ENCODE assay signal across 1 cellular context in the genomic region with DNA sequence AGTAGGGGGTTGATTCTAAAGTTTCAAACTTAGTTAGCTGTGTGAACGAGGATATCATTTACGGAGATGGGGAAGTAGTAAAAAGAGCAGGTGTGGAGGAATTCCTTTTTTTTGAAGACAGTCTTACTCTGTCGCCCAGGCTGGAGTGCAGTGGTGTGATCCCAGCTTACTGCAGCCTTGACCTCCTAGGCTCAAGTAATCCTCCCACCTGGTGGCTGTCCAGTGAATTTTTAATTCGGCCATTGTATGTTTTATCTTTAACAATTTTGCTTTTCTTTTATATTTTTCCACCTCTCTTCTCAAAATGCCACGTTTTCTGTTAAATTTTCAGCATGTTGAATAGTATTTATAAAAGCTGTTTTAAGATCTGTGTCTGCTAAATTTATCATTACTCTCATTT.
TF ChIP-seq lines count a peak whose summit lies in the region.

No MANE protein-coding gene starts in this region.

TF ChIP-seq in GM23338, 12 proteins besides CTCF, POLR2A, EP300 and RAD21:
- TF ChIP-seq POLR2AphosphoS5 (IDR thresholded peaks at IDR 0.05; ENCODE audit: low read depth) (no peak), EZH2 (IDR thresholded peaks at IDR 0.05; ENCODE audit: low read depth, unreplicated experiment) (no peak), NANOG (IDR thresholded peaks at IDR 0.05; ENCODE audit: borderline replicate concordance) (no peak), EZH2phosphoT487 (IDR thresholded peaks at IDR 0.05; ENCODE audit: unreplicated experiment) (no peak), JUNB (IDR thresholded peaks at IDR 0.05; ENCODE audit: unreplicated experiment) (no peak), REST (IDR thresholded peaks at IDR 0.05; ENCODE audit: unreplicated experiment) (no peak), ZNF331 (CRISPR knock-in tag; IDR thresholded peaks at IDR 0.05; ENCODE audit: low read depth) (no peak), STAT1 (IDR thresholded peaks at IDR 0.05; ENCODE audit: unreplicated experiment) (no peak), ZNF114 (CRISPR knock-in tag; IDR thresholded peaks at IDR 0.05) (no peak), CREB1 (CRISPR knock-in tag; IDR thresholded peaks at IDR 0.05; ENCODE audit: low read depth) (no peak)
- TF ChIP-seq, protein P1, sequence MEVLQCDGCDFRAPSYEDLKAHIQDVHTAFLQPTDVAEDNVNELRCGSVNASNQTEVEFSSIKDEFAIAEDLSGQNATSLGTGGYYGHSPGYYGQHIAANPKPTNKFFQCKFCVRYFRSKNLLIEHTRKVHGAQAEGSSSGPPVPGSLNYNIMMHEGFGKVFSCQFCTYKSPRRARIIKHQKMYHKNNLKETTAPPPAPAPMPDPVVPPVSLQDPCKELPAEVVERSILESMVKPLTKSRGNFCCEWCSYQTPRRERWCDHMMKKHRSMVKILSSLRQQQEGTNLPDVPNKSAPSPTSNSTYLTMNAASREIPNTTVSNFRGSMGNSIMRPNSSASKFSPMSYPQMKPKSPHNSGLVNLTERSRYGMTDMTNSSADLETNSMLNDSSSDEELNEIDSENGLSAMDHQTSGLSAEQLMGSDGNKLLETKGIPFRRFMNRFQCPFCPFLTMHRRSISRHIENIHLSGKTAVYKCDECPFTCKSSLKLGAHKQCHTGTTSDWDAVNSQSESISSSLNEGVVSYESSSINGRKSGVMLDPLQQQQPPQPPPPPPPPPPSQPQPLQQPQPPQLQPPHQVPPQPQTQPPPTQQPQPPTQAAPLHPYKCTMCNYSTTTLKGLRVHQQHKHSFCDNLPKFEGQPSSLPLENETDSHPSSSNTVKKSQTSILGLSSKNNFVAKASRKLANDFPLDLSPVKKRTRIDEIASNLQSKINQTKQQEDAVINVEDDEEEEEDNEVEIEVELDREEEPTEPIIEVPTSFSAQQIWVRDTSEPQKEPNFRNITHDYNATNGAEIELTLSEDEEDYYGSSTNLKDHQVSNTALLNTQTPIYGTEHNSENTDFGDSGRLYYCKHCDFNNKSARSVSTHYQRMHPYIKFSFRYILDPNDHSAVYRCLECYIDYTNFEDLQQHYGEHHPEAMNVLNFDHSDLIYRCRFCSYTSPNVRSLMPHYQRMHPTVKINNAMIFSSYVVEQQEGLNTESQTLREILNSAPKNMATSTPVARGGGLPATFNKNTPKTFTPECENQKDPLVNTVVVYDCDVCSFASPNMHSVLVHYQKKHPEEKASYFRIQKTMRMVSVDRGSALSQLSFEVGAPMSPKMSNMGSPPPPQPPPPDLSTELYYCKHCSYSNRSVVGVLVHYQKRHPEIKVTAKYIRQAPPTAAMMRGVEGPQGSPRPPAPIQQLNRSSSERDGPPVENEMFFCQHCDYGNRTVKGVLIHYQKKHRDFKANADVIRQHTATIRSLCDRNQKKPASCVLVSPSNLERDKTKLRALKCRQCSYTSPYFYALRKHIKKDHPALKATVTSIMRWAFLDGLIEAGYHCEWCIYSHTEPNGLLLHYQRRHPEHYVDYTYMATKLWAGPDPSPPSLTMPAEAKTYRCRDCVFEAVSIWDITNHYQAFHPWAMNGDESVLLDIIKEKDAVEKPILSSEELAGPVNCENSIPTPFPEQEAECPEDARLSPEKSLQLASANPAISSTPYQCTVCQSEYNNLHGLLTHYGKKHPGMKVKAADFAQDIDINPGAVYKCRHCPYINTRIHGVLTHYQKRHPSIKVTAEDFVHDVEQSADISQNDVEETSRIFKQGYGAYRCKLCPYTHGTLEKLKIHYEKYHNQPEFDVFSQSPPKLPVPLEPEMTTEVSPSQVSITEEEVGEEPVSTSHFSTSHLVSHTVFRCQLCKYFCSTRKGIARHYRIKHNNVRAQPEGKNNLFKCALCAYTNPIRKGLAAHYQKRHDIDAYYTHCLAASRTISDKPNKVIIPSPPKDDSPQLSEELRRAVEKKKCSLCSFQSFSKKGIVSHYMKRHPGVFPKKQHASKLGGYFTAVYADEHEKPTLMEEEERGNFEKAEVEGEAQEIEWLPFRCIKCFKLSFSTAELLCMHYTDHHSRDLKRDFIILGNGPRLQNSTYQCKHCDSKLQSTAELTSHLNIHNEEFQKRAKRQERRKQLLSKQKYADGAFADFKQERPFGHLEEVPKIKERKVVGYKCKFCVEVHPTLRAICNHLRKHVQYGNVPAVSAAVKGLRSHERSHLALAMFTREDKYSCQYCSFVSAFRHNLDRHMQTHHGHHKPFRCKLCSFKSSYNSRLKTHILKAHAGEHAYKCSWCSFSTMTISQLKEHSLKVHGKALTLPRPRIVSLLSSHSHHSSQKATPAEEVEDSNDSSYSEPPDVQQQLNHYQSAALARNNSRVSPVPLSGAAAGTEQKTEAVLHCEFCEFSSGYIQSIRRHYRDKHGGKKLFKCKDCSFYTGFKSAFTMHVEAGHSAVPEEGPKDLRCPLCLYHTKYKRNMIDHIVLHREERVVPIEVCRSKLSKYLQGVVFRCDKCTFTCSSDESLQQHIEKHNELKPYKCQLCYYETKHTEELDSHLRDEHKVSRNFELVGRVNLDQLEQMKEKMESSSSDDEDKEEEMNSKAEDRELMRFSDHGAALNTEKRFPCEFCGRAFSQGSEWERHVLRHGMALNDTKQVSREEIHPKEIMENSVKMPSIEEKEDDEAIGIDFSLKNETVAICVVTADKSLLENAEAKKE (CRISPR knock-in tag; IDR thresholded peaks at IDR 0.05) = no peak
- TF ChIP-seq, protein P2, sequence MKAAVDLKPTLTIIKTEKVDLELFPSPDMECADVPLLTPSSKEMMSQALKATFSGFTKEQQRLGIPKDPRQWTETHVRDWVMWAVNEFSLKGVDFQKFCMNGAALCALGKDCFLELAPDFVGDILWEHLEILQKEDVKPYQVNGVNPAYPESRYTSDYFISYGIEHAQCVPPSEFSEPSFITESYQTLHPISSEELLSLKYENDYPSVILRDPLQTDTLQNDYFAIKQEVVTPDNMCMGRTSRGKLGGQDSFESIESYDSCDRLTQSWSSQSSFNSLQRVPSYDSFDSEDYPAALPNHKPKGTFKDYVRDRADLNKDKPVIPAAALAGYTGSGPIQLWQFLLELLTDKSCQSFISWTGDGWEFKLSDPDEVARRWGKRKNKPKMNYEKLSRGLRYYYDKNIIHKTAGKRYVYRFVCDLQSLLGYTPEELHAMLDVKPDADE (IDR thresholded peaks at IDR 0.05) = no peak
